ENCODE assay signal across 1 cellular context in the genomic region with DNA sequence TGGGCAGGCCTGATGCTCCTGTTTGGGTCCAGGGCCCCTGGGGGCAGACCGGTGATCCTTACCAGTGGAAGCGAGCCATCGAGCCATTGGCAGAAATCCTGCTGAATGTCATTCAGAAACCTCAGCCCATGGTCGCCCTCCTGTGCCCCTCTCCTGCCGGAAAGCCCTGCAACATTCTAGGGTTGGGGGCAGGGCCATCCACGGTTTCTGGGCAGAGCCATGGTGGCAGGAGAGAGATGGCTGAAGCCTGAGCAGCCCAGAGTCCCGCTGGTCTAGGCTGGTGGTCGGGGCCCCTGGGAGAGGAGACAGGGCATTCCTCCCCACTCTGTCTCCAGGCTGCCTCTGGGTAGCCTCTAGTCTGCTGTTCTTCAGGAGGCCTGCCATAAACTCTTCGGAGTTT.
TF ChIP-seq lines count a peak whose summit lies in the region.

No MANE protein-coding gene starts in this region.

TF ChIP-seq in HepG2, 621 proteins besides CTCF, POLR2A, EP300 and RAD21:
- TF ChIP-seq ZSCAN12 (CRISPR knock-in tag; IDR thresholded peaks at IDR 0.05): no peak
- TF ChIP-seq ZNF674 (CRISPR knock-in tag; IDR thresholded peaks at IDR 0.05; ENCODE audit: low read depth): no peak
- TF ChIP-seq FOXO1 (CRISPR knock-in tag; IDR thresholded peaks at IDR 0.05): no peak
- TF ChIP-seq ZNF598 (CRISPR knock-in tag; IDR thresholded peaks at IDR 0.05; ENCODE audit: borderline replicate concordance): no peak
- TF ChIP-seq U2AF2 (IDR thresholded peaks at IDR 0.05; ENCODE audit: low read depth, low read length): no peak
- peak; percentile 8; the same call in 1 of the 2 replicates for TF ChIP-seq MXD3 (CRISPR knock-in tag; IDR thresholded peaks at IDR 0.05)
- no peak for TF ChIP-seq KMT2A (CRISPR knock-in tag; IDR thresholded peaks at IDR 0.05)
- TF ChIP-seq ZNF660 (CRISPR knock-in tag; IDR thresholded peaks at IDR 0.05; ENCODE audit: borderline replicate concordance, low read depth): no peak
- TF ChIP-seq, protein P1, sequence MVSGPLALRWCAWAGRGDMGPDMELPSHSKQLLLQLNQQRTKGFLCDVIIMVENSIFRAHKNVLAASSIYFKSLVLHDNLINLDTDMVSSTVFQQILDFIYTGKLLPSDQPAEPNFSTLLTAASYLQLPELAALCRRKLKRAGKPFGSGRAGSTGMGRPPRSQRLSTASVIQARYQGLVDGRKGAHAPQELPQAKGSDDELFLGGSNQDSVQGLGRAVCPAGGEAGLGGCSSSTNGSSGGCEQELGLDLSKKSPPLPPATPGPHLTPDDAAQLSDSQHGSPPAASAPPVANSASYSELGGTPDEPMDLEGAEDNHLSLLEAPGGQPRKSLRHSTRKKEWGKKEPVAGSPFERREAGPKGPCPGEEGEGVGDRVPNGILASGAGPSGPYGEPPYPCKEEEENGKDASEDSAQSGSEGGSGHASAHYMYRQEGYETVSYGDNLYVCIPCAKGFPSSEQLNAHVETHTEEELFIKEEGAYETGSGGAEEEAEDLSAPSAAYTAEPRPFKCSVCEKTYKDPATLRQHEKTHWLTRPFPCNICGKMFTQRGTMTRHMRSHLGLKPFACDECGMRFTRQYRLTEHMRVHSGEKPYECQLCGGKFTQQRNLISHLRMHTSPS (CRISPR knock-in tag; IDR thresholded peaks at IDR 0.05; ENCODE audit: low read depth): 0 out of 2 replicates have a peak, but pooled peaks have one; percentile 30
- TF ChIP-seq HCFC1 (IDR thresholded peaks at IDR 0.05; ENCODE audit: low read depth, low read length): no peak
- TF ChIP-seq GATA4 (IDR thresholded peaks at IDR 0.05; ENCODE audit: borderline replicate concordance, low read depth): no peak
- TF ChIP-seq SNAPC2 (CRISPR knock-in tag; IDR thresholded peaks at IDR 0.05): no peak
- TF ChIP-seq, protein P2, sequence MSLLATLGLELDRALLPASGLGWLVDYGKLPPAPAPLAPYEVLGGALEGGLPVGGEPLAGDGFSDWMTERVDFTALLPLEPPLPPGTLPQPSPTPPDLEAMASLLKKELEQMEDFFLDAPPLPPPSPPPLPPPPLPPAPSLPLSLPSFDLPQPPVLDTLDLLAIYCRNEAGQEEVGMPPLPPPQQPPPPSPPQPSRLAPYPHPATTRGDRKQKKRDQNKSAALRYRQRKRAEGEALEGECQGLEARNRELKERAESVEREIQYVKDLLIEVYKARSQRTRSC (CRISPR knock-in tag; IDR thresholded peaks at IDR 0.05; ENCODE audit: low read depth): 0 out of 2 replicates have a peak, but pooled peaks have one; percentile 19
- TF ChIP-seq MLLT10 (CRISPR knock-in tag; IDR thresholded peaks at IDR 0.05): no peak
- TF ChIP-seq CREM (IDR thresholded peaks at IDR 0.05): no peak
- TF ChIP-seq CREM (CRISPR knock-in tag; IDR thresholded peaks at IDR 0.05): no peak
- no peak for TF ChIP-seq KLF6 (CRISPR knock-in tag; IDR thresholded peaks at IDR 0.05)
- no peak for TF ChIP-seq ZFP1 (CRISPR knock-in tag; IDR thresholded peaks at IDR 0.05)
- TF ChIP-seq, protein P3, sequence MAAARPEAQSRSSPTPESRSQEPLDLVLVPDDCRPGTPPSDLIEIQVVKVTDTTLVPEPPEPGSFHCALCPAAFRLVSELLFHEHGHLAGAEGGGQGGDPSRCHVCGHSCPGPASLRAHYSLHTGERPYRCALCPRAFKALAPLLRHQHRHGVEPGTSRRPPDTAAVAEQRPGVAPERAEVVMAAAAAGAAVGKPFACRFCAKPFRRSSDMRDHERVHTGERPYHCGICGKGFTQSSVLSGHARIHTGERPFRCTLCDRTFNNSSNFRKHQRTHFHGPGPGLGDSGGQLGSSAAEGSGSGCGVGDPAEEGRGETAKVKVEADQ (CRISPR knock-in tag; IDR thresholded peaks at IDR 0.05; ENCODE audit: borderline replicate concordance): no peak
- TF ChIP-seq, protein P4, sequence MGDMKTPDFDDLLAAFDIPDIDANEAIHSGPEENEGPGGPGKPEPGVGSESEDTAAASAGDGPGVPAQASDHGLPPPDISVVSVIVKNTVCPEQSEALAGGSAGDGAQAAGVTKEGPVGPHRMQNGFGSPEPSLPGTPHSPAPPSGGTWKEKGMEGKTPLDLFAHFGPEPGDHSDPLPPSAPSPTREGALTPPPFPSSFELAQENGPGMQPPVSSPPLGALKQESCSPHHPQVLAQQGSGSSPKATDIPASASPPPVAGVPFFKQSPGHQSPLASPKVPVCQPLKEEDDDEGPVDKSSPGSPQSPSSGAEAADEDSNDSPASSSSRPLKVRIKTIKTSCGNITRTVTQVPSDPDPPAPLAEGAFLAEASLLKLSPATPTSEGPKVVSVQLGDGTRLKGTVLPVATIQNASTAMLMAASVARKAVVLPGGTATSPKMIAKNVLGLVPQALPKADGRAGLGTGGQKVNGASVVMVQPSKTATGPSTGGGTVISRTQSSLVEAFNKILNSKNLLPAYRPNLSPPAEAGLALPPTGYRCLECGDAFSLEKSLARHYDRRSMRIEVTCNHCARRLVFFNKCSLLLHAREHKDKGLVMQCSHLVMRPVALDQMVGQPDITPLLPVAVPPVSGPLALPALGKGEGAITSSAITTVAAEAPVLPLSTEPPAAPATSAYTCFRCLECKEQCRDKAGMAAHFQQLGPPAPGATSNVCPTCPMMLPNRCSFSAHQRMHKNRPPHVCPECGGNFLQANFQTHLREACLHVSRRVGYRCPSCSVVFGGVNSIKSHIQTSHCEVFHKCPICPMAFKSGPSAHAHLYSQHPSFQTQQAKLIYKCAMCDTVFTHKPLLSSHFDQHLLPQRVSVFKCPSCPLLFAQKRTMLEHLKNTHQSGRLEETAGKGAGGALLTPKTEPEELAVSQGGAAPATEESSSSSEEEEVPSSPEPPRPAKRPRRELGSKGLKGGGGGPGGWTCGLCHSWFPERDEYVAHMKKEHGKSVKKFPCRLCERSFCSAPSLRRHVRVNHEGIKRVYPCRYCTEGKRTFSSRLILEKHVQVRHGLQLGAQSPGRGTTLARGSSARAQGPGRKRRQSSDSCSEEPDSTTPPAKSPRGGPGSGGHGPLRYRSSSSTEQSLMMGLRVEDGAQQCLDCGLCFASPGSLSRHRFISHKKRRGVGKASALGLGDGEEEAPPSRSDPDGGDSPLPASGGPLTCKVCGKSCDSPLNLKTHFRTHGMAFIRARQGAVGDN (CRISPR knock-in tag; IDR thresholded peaks at IDR 0.05): peak; percentile 22; the same call in 1 of the 2 replicates
- TF ChIP-seq ZBTB38 (CRISPR knock-in tag; IDR thresholded peaks at IDR 0.05): no peak
- no peak for TF ChIP-seq ARID2 (CRISPR knock-in tag; IDR thresholded peaks at IDR 0.05; ENCODE audit: borderline replicate concordance)
- TF ChIP-seq, protein P5, sequence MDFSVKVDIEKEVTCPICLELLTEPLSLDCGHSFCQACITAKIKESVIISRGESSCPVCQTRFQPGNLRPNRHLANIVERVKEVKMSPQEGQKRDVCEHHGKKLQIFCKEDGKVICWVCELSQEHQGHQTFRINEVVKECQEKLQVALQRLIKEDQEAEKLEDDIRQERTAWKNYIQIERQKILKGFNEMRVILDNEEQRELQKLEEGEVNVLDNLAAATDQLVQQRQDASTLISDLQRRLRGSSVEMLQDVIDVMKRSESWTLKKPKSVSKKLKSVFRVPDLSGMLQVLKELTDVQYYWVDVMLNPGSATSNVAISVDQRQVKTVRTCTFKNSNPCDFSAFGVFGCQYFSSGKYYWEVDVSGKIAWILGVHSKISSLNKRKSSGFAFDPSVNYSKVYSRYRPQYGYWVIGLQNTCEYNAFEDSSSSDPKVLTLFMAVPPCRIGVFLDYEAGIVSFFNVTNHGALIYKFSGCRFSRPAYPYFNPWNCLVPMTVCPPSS (IDR thresholded peaks at IDR 0.05): no peak
- TF ChIP-seq, protein P6, sequence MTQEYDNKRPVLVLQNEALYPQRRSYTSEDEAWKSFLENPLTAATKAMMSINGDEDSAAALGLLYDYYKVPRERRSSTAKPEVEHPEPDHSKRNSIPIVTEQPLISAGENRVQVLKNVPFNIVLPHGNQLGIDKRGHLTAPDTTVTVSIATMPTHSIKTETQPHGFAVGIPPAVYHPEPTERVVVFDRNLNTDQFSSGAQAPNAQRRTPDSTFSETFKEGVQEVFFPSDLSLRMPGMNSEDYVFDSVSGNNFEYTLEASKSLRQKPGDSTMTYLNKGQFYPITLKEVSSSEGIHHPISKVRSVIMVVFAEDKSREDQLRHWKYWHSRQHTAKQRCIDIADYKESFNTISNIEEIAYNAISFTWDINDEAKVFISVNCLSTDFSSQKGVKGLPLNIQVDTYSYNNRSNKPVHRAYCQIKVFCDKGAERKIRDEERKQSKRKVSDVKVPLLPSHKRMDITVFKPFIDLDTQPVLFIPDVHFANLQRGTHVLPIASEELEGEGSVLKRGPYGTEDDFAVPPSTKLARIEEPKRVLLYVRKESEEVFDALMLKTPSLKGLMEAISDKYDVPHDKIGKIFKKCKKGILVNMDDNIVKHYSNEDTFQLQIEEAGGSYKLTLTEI (CRISPR knock-in tag; conservative IDR thresholded peaks at IDR 0.05): no peak
- no peak for TF ChIP-seq FIP1L1 (IDR thresholded peaks at IDR 0.05; ENCODE audit: borderline replicate concordance, insufficient read depth, low read depth, low read length)
- TF ChIP-seq ZNF781 (CRISPR knock-in tag; IDR thresholded peaks at IDR 0.05; ENCODE audit: borderline replicate concordance, not compliant biosample characterization): no peak
- no peak for TF ChIP-seq YY1 (IDR thresholded peaks at IDR 0.05; ENCODE audit: insufficient read depth, insufficient replicate concordance, low read depth, low read length)
- no peak for TF ChIP-seq SOX5 (CRISPR knock-in tag; IDR thresholded peaks at IDR 0.05; ENCODE audit: borderline replicate concordance)
- TF ChIP-seq ARNTL (CRISPR knock-in tag; IDR thresholded peaks at IDR 0.05): no peak
- no peak for TF ChIP-seq SMYD3 (CRISPR knock-in tag; IDR thresholded peaks at IDR 0.05)
- no peak for TF ChIP-seq PHB2 (IDR thresholded peaks at IDR 0.05; ENCODE audit: partially characterized antibody)
- TF ChIP-seq LCORL (IDR thresholded peaks at IDR 0.05): no peak
- peak; percentile 5; the same call in 1 of the 2 replicates for TF ChIP-seq LCORL (CRISPR knock-in tag; IDR thresholded peaks at IDR 0.05)
- TF ChIP-seq ZNF263 (CRISPR knock-in tag; IDR thresholded peaks at IDR 0.05): no peak
- TF ChIP-seq, protein P7, sequence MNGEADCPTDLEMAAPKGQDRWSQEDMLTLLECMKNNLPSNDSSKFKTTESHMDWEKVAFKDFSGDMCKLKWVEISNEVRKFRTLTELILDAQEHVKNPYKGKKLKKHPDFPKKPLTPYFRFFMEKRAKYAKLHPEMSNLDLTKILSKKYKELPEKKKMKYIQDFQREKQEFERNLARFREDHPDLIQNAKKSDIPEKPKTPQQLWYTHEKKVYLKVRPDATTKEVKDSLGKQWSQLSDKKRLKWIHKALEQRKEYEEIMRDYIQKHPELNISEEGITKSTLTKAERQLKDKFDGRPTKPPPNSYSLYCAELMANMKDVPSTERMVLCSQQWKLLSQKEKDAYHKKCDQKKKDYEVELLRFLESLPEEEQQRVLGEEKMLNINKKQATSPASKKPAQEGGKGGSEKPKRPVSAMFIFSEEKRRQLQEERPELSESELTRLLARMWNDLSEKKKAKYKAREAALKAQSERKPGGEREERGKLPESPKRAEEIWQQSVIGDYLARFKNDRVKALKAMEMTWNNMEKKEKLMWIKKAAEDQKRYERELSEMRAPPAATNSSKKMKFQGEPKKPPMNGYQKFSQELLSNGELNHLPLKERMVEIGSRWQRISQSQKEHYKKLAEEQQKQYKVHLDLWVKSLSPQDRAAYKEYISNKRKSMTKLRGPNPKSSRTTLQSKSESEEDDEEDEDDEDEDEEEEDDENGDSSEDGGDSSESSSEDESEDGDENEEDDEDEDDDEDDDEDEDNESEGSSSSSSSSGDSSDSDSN (CRISPR knock-in tag; IDR thresholded peaks at IDR 0.05): no peak
- TF ChIP-seq ZSCAN31 (CRISPR knock-in tag; IDR thresholded peaks at IDR 0.05; ENCODE audit: low read depth): no peak
- TF ChIP-seq ZNF331 (CRISPR knock-in tag; IDR thresholded peaks at IDR 0.05): no peak
- TF ChIP-seq PRDM10 (CRISPR knock-in tag; IDR thresholded peaks at IDR 0.05; ENCODE audit: low read depth): no peak
- TF ChIP-seq MAFG (CRISPR knock-in tag; IDR thresholded peaks at IDR 0.05): 0 out of 2 replicates have a peak, but pooled peaks have one; percentile 3
- TF ChIP-seq, protein P8, sequence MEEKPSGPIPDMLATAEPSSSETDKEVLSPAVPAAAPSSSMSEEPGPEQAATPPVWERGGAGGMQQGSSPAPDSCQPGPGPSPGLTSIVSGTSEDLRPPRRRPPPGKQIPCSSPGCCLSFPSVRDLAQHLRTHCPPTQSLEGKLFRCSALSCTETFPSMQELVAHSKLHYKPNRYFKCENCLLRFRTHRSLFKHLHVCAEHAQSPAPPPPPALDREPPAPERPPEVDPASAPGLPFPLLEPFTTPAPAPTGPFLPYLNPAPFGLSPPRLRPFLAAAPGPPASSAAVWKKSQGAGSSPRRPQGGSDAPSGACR (CRISPR knock-in tag; IDR thresholded peaks at IDR 0.05): peak; percentile 14; the same call in 1 of the 2 replicates
- TF ChIP-seq ZNF34 (CRISPR knock-in tag; IDR thresholded peaks at IDR 0.05; ENCODE audit: borderline replicate concordance): no peak
- no peak for TF ChIP-seq POLR2AphosphoS5 (IDR thresholded peaks at IDR 0.05; ENCODE audit: low read depth, low read length)
- TF ChIP-seq TEAD3 (CRISPR knock-in tag; optimal IDR thresholded peaks at IDR 0.05; ENCODE audit: borderline replicate concordance): no peak
- TF ChIP-seq PITX1 (CRISPR knock-in tag; IDR thresholded peaks at IDR 0.05): no peak
- TF ChIP-seq ZNF44 (CRISPR knock-in tag; IDR thresholded peaks at IDR 0.05): no peak
- TF ChIP-seq ZNF883 (CRISPR knock-in tag; IDR thresholded peaks at IDR 0.05; ENCODE audit: not compliant biosample characterization): peak; percentile 16
- TF ChIP-seq KMT2B (CRISPR knock-in tag; IDR thresholded peaks at IDR 0.05): no peak
